ENCODE assay signal across 8 cellular contexts in the genomic region with DNA sequence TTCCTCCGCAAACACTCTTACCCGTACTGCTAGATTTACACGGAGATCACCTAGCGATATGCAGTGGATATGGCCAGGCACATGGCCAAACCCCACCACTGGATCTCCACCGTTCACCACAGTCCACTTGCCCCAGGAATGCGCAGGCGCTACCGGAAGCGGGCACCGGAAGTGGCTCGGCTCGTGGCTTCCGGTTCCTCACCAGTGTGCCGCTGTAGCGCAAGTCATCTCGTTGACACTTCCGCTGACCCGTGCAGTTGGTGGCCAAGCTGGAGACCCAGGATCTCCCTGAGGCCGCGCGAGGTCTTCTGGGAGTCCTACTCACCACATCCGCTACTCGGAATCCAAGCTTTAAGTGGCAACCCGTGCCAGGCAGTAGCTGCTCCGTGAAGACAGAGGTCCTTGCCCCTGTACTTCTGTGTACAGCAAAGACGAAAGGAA. TPM values are rescaled to one million over a fixed set of nuclear protein-coding genes. Genes with fewer than 3 reads are reported as not detected.
DNase-seq lines count a peak whose midpoint lies in the region; ATAC-seq and TF ChIP-seq lines count a peak whose summit lies in the region.

No MANE protein-coding gene starts in this region.

- no peaks in the 10 kb centered on the region for H3K9me3 Mint-ChIP-seq in type B pancreatic cell

- H3K36me3 ChIP-seq in H7 (replicated peaks; ENCODE audit: control insufficient read depth, insufficient read depth, low read length), result no peaks in the 10 kb centered on the region

- TF ChIP-seq CTCF in fibroblast of villous mesenchyme (IDR thresholded peaks at IDR 0.05; ENCODE audit: insufficient read depth, low read depth, low read length) (no peak), type B pancreatic cell (conservative IDR thresholded peaks at IDR 0.05) (no peak)

- H3K4me3 ChIP-seq in fibroblast of villous mesenchyme (ENCODE audit: low read depth, low read length) (peak overlapping the region; percentile 53), H7 (ENCODE audit: insufficient read depth, low read depth, low read length) (no peak overlapping the region)

- no peak for ATAC-seq in HG03432 (IDR thresholded peaks at IDR 0.05; ENCODE audit: unreplicated experiment)

- no peak overlapping the region for H3K27ac Mint-ChIP-seq in type B pancreatic cell

- H3K4me3 Mint-ChIP-seq in type B pancreatic cell, result no peak overlapping the region

- H3K4me1 Mint-ChIP-seq in type B pancreatic cell (ENCODE audit: unreplicated experiment), result peaks cover 3% of the 10 kb centered on the region

- DNase-seq in GOT3 (lab: John Stamatoyannopoulos, UW), result peak; percentile 21
- peak; percentile 26 for DNase-seq in activated CD8-positive, alpha-beta memory T cell treated with anti-CD3 and anti-CD28 coated beads, Interleukin-2, amount 50 U/mL, for 4 hours
- DNase-seq in fibroblast of villous mesenchyme (ENCODE audit: low read depth), result peak; percentile 62
- DNase-seq in stimulated activated CD4-positive, alpha-beta T cell treated with anti-CD3 and anti-CD28 coated beads, Interleukin-2, amount 100 ng/mL, for 4 hours (ENCODE audit: low read depth), result peak; percentile 28
- DNase-seq in H7, result no peak
- DNase-seq in type B pancreatic cell (ENCODE audit: extremely low spot score, unreplicated experiment), result no peak
- DNase-seq in DMS114 treated with DMSO at 0.1 percent for 48 hours (lab: John Stamatoyannopoulos, UW; ENCODE audit: unreplicated experiment), result no peak

- no peaks in the 10 kb centered on the region for H3K27me3 ChIP-seq in H7 (ENCODE audit: control insufficient read depth, insufficient read depth, low read length)

- peaks cover 3% of the 10 kb centered on the region for H3K36me3 Mint-ChIP-seq in type B pancreatic cell

- peaks cover 2% of the 10 kb centered on the region for H3K27me3 Mint-ChIP-seq in type B pancreatic cell

RNA-seq across cellular contexts. Expression of a gene that starts 11.5 kb away (rescaled TPM):
- 3.2 and 5.2 TPM in 2 replicates for total RNA-seq in fibroblast of villous mesenchyme
- 1.5 and 1.9 TPM in 2 replicates for total RNA-seq in H7 (2014; rRNA removed; shearing (Covaris generic))
- 1.4 and 2.2 TPM in 2 replicates for total RNA-seq in type B pancreatic cell (ENCODE audit: low replicate concordance)

RNA-seq across cellular contexts. Expression of a gene that starts 11.7 kb away (rescaled TPM):
- total RNA-seq in fibroblast of villous mesenchyme (10.0 and 16.8 TPM in 2 replicates), type B pancreatic cell (ENCODE audit: low replicate concordance) (41.1 and 51.1 TPM in 2 replicates)
- 11.0 and 12.6 TPM in 2 replicates for total RNA-seq in H7 (2014; rRNA removed; shearing (Covaris generic))

RNA-seq across cellular contexts. Expression of a gene that starts 30.8 kb away (rescaled TPM):
- total RNA-seq in fibroblast of villous mesenchyme (8.1 and 8.6 TPM in 2 replicates), type B pancreatic cell (ENCODE audit: low replicate concordance) (10.8 and 14.9 TPM in 2 replicates)
- 11.6 and 12.4 TPM in 2 replicates for total RNA-seq in H7 (2014; rRNA removed; shearing (Covaris generic))

RNA-seq across cellular contexts. Expression of a gene that starts 31.0 kb away (rescaled TPM):
- 12.1 and 12.6 TPM in 2 replicates for total RNA-seq in fibroblast of villous mesenchyme
- total RNA-seq in H7 (2014; rRNA removed; shearing (Covaris generic)), result 19.5 and 19.9 TPM in 2 replicates
- 12.4 and 15.0 TPM in 2 replicates for total RNA-seq in type B pancreatic cell (ENCODE audit: low replicate concordance)

Comparison
In these comparisons a context has a peak if more than half of its experiments do, and no peak if none do; other contexts are left out.
1. DNase-seq: peak in GOT3 (single experiment), activated CD8-positive, alpha-beta memory T cell treated with anti-CD3 and anti-CD28 coated beads, Interleukin-2, amount 50 U/mL, for 4 hours (single experiment), fibroblast of villous mesenchyme (single experiment) and stimulated activated CD4-positive, alpha-beta T cell treated with anti-CD3 and anti-CD28 coated beads, Interleukin-2, amount 100 ng/mL, for 4 hours (single experiment); none in H7 (single experiment), type B pancreatic cell (single experiment) and DMS114 treated with DMSO at 0.1 percent for 48 hours (single experiment).